ENCODE assay signal across 8 cellular contexts in the genomic region with DNA sequence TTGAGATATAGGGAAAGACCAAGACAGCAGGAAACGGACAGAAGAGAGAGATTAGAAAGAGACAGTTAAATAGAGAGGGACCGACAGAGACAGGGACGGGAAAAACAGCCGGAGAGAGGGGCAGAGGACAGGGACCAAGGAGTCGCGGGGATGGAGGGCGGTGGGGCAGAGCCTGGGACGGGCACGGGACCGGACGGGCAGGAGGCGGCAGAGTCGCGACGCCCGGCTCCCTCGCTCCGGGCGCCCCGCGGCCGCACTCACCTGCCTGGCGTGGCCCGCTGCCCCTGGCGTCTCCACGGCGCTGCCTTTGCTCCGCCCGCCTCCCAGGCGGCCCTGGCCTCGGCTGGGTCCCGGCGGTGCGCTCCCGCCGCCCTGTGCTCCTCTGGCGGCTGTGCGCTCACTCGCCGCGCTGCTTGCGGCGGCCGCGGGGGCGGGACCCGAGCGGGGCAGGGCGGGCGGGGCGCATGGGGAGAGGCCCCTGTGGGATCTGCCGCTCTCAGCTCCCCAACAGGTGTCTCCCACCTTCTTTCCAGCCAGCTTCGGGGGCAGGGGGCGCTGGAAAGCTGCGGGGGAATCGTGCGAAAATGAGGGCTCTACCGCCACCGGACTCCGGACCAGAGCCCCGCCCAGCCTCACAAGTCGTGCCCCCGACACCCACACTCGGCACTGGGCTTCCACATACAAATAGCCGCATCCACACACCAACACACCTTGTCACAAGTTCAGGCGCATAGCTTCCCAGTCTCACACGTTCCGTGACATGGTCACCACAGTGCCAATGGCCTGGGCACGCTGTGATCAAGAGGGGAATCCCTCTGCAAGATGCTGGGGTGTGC. TPM values are rescaled to one million over a fixed set of nuclear protein-coding genes. Genes with fewer than 3 reads are reported as not detected.
A peak's percentile ranks its signal among the peaks of the same experiment; 100 is the strongest.
DNase-seq lines count a peak whose midpoint lies in the region; ATAC-seq and TF ChIP-seq lines count a peak whose summit lies in the region.

A gene with protein sequence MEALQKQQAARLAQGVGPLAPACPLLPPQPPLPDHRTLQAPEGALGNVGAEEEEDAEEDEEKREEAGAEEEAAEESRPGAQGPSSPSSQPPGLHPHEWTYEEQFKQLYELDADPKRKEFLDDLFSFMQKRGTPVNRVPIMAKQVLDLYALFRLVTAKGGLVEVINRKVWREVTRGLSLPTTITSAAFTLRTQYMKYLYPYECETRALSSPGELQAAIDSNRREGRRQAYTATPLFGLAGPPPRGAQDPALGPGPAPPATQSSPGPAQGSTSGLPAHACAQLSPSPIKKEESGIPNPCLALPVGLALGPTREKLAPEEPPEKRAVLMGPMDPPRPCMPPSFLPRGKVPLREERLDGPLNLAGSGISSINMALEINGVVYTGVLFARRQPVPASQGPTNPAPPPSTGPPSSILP (minus strand): TSS at position 411 of the 836 bp plus-strand sequence. CDS start 1,052 bp downstream, outside the sequence.

- TF ChIP-seq CTCF in GM12864 (IDR thresholded peaks at IDR 0.05; ENCODE audit: low read depth, low read length, missing control alignments) (no peak), heart left ventricle (IDR thresholded peaks at IDR 0.05) (no peak)

- intact Hi-C loops in heart left ventricle (cut with DNase I) = no loop called here
- intact Hi-C loops in sciatic nerve (cut with DNase I) = loop anchor here (2.0 kb wide), 1 partner anchor 16 kb away; a partner anchor contains a TSS

- H3K4me1 ChIP-seq in heart left ventricle = peaks cover 0 to 22% (median 12%) of the 10 kb centered on the region in 12 donors

- WGBS in heart left ventricle, 4 donors = 1 to 4% (median 2%) methylated on average over 20 to 69 of the region's 69 CpGs

- no peak for TF ChIP-seq POLR2A in heart left ventricle (IDR thresholded peaks at IDR 0.05)

- H3K27ac ChIP-seq in heart left ventricle = no peak within 1 kb of the TSS

- ATAC-seq in heart left ventricle = peak in 3 of 4 donors; percentile 54 to 82 (median 70)
- peak; percentile 21 for ATAC-seq in sciatic nerve
- ATAC-seq in GM18870 (IDR thresholded peaks at IDR 0.05; ENCODE audit: unreplicated experiment) = no peak
- ATAC-seq in GM18873 (IDR thresholded peaks at IDR 0.05; ENCODE audit: low FRiP score, unreplicated experiment) = no peak

- H3K9me3 ChIP-seq in heart left ventricle = no peaks in the 10 kb centered on the region

- H3K27me3 ChIP-seq in heart left ventricle = peaks cover 32 to 70% (median 57%) of the 10 kb centered on the region in 9 donors

- DNase-seq in GM12864 (ENCODE audit: low read depth) (no peak), NCI-H1105 treated with DMSO at 0.1 percent for 48 hours (lab: John Stamatoyannopoulos, UW) (peak; percentile 52), activated gamma-delta T cell (lab: John Stamatoyannopoulos, UW) (peak; percentile 24), heart left ventricle (no peak), sciatic nerve (ENCODE audit: low spot score) (no peak), OCI-M2 (lab: John Stamatoyannopoulos, UW; ENCODE audit: unreplicated experiment) (no peak)

- H3K4me3 ChIP-seq in GM12864 (ENCODE audit: low read depth, low read length) (peak within 1 kb of the TSS; percentile 29; the same call in 1 of the 2 replicates), heart left ventricle (peak within 1 kb of the TSS; percentile 11 to 57 (median 44))

- H3K36me3 ChIP-seq in heart left ventricle = no peaks in the 10 kb centered on the region

RNA-seq across cellular contexts. Expression of the gene that starts here (rescaled TPM):
- under 1 TPM in 1 of 9 donors, not detected in 8; 0.20 TPM for total RNA-seq in heart left ventricle
- polyA plus RNA-seq in heart left ventricle = not detected
- 1.2 TPM for total RNA-seq in sciatic nerve

Comparison
In these comparisons a context has a peak if more than half of its experiments do, and no peak if none do; other contexts are left out.
1. Peak in ATAC-seq and H3K4me3 ChIP-seq in heart left ventricle; RNA of the gene not detected or under 1 TPM.
2. DNase-seq: peak in NCI-H1105 treated with DMSO at 0.1 percent for 48 hours (single experiment) and activated gamma-delta T cell (single experiment); none in GM12864 (single experiment), heart left ventricle (0 of 5), sciatic nerve (single experiment) and OCI-M2 (single experiment).